21 cellular contexts compared by ENCODE assay signal in genomic region chr9:93190133-93190525, GRCh38. TPM values are rescaled to one million over a fixed set of nuclear protein-coding genes. Genes with fewer than 3 reads are reported as not detected.
DNase-seq lines count a peak whose midpoint lies in the region; ATAC-seq and TF ChIP-seq lines count a peak whose summit lies in the region.
"Had no signal": no experiment of that assay in that cellular context is flagged by ENCODE, and none has a peak within 500 bp of the region (broad histone marks: within the 10 kb centered on the region; RNA-seq: fewer than 3 reads in every experiment).

No MANE protein-coding gene starts in this region.

- DNase-seq in body of pancreas (no peak), left ventricle myocardium inferior (no peak), neuronal stem cell (ENCODE audit: low spot score) (no peak), CD1c-positive myeloid dendritic cell (ENCODE audit: extremely low spot score) (no peak)
- DNase-seq in stimulated activated CD4-positive, alpha-beta T cell treated with anti-CD3 and anti-CD28 coated beads, Interleukin-15, amount 100 ng/mL, for 24 hours, result no peak
- DNase-seq: BE2C; CD8-positive, alpha-beta T cell; COR-L47; DMS153; DMS79 treated with DMSO at 0.1 percent for 48 hours; EL; GM23248; IMR-90 had no signal

- no peak overlapping the region for H2BK12ac ChIP-seq in neuronal stem cell (ENCODE audit: low read length)

- ATAC-seq in body of pancreas (no peak), GM21360 (IDR thresholded peaks at IDR 0.05; ENCODE audit: unreplicated experiment) (no peak), HG02981 (IDR thresholded peaks at IDR 0.05; ENCODE audit: unreplicated experiment) (no peak)
- ATAC-seq: A549; CD8-positive, alpha-beta T cell; GM12878; HCT116 had no signal

- H3K9me3 ChIP-seq in body of pancreas, result no peaks in the 10 kb centered on the region
- no peaks in the 10 kb centered on the region for H3K9me3 ChIP-seq in left ventricle myocardium inferior (replicated peaks)
- no peaks in the 10 kb centered on the region for H3K9me3 ChIP-seq in neuronal stem cell (replicated peaks in 1 of 2; ENCODE audit: control insufficient read depth in 2 of 2, insufficient read depth in 1 of 2, low read depth in 1 of 2, low read length in 2 of 2)
- H3K9me3 ChIP-seq: A549, BE2C had no signal

- no peak overlapping the region for H4K8ac ChIP-seq in neuronal stem cell (ENCODE audit: low read depth, low read length)

- H3K27me3 ChIP-seq in body of pancreas, result no peaks in the 10 kb centered on the region
- H3K27me3 ChIP-seq in left ventricle myocardium inferior (ENCODE audit: low read depth), result peaks cover 17% of the 10 kb centered on the region
- peaks cover 0 to 38% (median 12%) of the 10 kb centered on the region in 3 experiments for H3K27me3 ChIP-seq in neuronal stem cell (ENCODE audit: control insufficient read depth in 3 of 3, insufficient read depth in 3 of 3, low read depth in 1 of 3, low read length in 3 of 3)
- H3K27me3 ChIP-seq: BE2C had no signal

- H2BK120ac ChIP-seq in neuronal stem cell (ENCODE audit: low read depth, low read length), result no peak overlapping the region

- intact Hi-C loops in body of pancreas (cut with DNase I) (no loop called here), left ventricle myocardium inferior (cut with micrococcal nuclease) (no loop called here)

- peak overlapping the region; percentile 49 for H3K23ac ChIP-seq in neuronal stem cell (ENCODE audit: low read depth, low read length, poor library complexity)

- TF ChIP-seq POLR2A in body of pancreas (IDR thresholded peaks at IDR 0.05), result no peak

- H2BK15ac ChIP-seq in neuronal stem cell (ENCODE audit: low read length), result no peak overlapping the region

- H3K4me2 ChIP-seq in neuronal stem cell (ENCODE audit: insufficient read depth, low read length, poor library complexity, severe bottlenecking), result no peak overlapping the region
- H3K4me2 ChIP-seq: A549 had no signal

- no peak overlapping the region for H3K4ac ChIP-seq in neuronal stem cell (ENCODE audit: low read length)

- no peak overlapping the region for H3K18ac ChIP-seq in neuronal stem cell (ENCODE audit: low read length)

- no peak overlapping the region for H3K14ac ChIP-seq in neuronal stem cell (ENCODE audit: low read length)

- H4K91ac ChIP-seq in neuronal stem cell (ENCODE audit: low read depth, low read length, poor library complexity), result no peak overlapping the region

- no peak overlapping the region for H2BK5ac ChIP-seq in neuronal stem cell (ENCODE audit: low read length)

- H3K27ac ChIP-seq in VCaP, result peak overlapping the region; percentile 90; the same call in 1 of the 2 replicates
- H3K27ac ChIP-seq in body of pancreas, result peak overlapping the region in 3 of 4 donors; percentile 78 to 90 (median 89)
- H3K27ac ChIP-seq in left ventricle myocardium inferior (replicated peaks), result peak overlapping the region; percentile 92
- H3K27ac ChIP-seq in neuronal stem cell (replicated peaks; ENCODE audit: low read length), result no peak overlapping the region
- H3K27ac ChIP-seq: A549, C4-2B, GM23248 had no signal

- H3K4me1 ChIP-seq in body of pancreas, result peaks cover 88% of the 10 kb centered on the region
- H3K4me1 ChIP-seq in left ventricle myocardium inferior, result peaks cover 74% of the 10 kb centered on the region
- H3K4me1 ChIP-seq in neuronal stem cell (ENCODE audit: control insufficient read depth in 2 of 2, insufficient read depth in 1 of 2, low read depth in 1 of 2, low read length in 2 of 2), result peaks cover 24 to 25% of the 10 kb centered on the region in 2 donors
- H3K4me1 ChIP-seq: A549, BE2C had no signal

- H3K4me3 ChIP-seq in body of pancreas (no peak overlapping the region), left ventricle myocardium inferior (no peak overlapping the region), neuronal stem cell (ENCODE audit: low read length in 2 of 2) (no peak overlapping the region)
- H3K4me3 ChIP-seq: A549, GM12878, GM23248 had no signal

- H2AFZ ChIP-seq in neuronal stem cell (ENCODE audit: low read length), result no peak overlapping the region
- H2AFZ ChIP-seq: GM23248 had no signal

- H3K36me3 ChIP-seq in body of pancreas (replicated peaks in 1 of 2; ENCODE audit: insufficient read depth in 1 of 2, low read depth in 2 of 2) (no peaks in the 10 kb centered on the region), left ventricle myocardium inferior (no peaks in the 10 kb centered on the region), neuronal stem cell (replicated peaks in 1 of 2; ENCODE audit: control insufficient read depth in 2 of 2, insufficient read depth in 2 of 2, low read length in 2 of 2) (no peaks in the 10 kb centered on the region)
- H3K36me3 ChIP-seq: BE2C had no signal

- no peak overlapping the region for H2AK5ac ChIP-seq in neuronal stem cell (ENCODE audit: low read depth, low read length)

- peaks cover 10% of the 10 kb centered on the region for H3K79me1 ChIP-seq in neuronal stem cell (ENCODE audit: low read depth, low read length)

- no peak overlapping the region for H3K9ac ChIP-seq in neuronal stem cell (ENCODE audit: low read depth, low read length, poor library complexity)
- H3K9ac ChIP-seq: GM23248 had no signal

- 68 to 83% methylated on average over 8 to 12 of the region's 12 CpGs for WGBS in body of pancreas, 2 donors
- no CpG with 5 or more reads among the region's 12 CpGs for WGBS in neuronal stem cell (ENCODE audit: extremely low coverage in 2 of 2, insufficient read length in 2 of 2, insufficient replicate concordance in 1 of 2), 2 donors

- TF ChIP-seq CTCF in VCaP (conservative IDR thresholded peaks at IDR 0.05) (no peak), body of pancreas (IDR thresholded peaks at IDR 0.05) (no peak), left ventricle myocardium inferior (IDR thresholded peaks at IDR 0.05; ENCODE audit: borderline replicate concordance) (no peak)

RNA-seq across cellular contexts. Expression of gene WNK2, which starts 6.2 kb away (rescaled TPM):
- total RNA-seq in body of pancreas (100 to 1,000 TPM in 1 of 2 donors, 10 to 100 TPM in 1; 85.4 to 173 TPM), left ventricle myocardium inferior (218 TPM)
- 22.1 TPM for polyA plus RNA-seq in neuronal stem cell (2013, experiment 1 of 2)
- 22.8 TPM for polyA plus RNA-seq in neuronal stem cell (2013, experiment 2 of 2)
- total RNA-seq: GM23248, IMR-90 had no signal
- polyA plus RNA-seq: AG04450, GM12878, GM23248, IMR-90 had no signal

RNA-seq across cellular contexts. Expression of gene NINJ1, which starts 56.1 kb away (rescaled TPM):
- total RNA-seq in body of pancreas (10 to 100 TPM; 32.6 to 32.9 TPM), left ventricle myocardium inferior (53.7 TPM)
- polyA plus RNA-seq in neuronal stem cell (2013, experiment 1 of 2), result 36.0 TPM
- 35.7 TPM for polyA plus RNA-seq in neuronal stem cell (2013, experiment 2 of 2)
